23 cellular contexts compared by ENCODE assay signal in genomic region chr5:57845025-57845424, GRCh38.
"Had no signal": no experiment of that assay in that cellular context is flagged by ENCODE, and none has a peak within 500 bp of the region (broad histone marks: within the 10 kb centered on the region; RNA-seq: fewer than 3 reads in every experiment).

No MANE protein-coding gene starts in this region.

- H3K4me3 ChIP-seq: coronary artery, esophagus squamous epithelium, testis, upper lobe of left lung had no signal

- H3K27ac ChIP-seq: coronary artery, esophagus squamous epithelium, neutrophil, parathyroid adenoma, testis, upper lobe of left lung had no signal

- H3K9me3 Mint-ChIP-seq: activated CD4-positive, alpha-beta T cell treated with anti-CD3 and anti-CD28 coated beads, Interleukin-2, amount 10 ng/mL, durations not matched to agents 24 days and 14 days; activated CD8-positive, alpha-beta T cell treated with anti-CD3 and anti-CD28 coated beads for 36 hours; activated T-helper 17 cell treated with anti-CD3 and anti-CD28 coated beads, Interleukin-2, amount 50 U/mL, for 72 hours; central memory CD8-positive, alpha-beta T cell; memory B cell; stimulated activated effector memory CD8-positive, alpha-beta T cell treated with anti-CD3 and anti-CD28 coated beads, Interleukin-12 subunit alpha, Interleukin-12 subunit beta, amount 100 ng/mL, for 72 hours had no signal

- H3K36me3 ChIP-seq: esophagus squamous epithelium, neutrophil, upper lobe of left lung had no signal

- H2AFZ ChIP-seq: parathyroid adenoma had no signal

- H3K9me3 ChIP-seq: esophagus squamous epithelium, neutrophil, testis, upper lobe of left lung had no signal

- H3K27me3 Mint-ChIP-seq: activated CD4-positive, alpha-beta T cell treated with anti-CD3 and anti-CD28 coated beads, Interleukin-2, amount 10 ng/mL, durations not matched to agents 24 days and 14 days; brain; central memory CD8-positive, alpha-beta T cell had no signal

- H3K27ac Mint-ChIP-seq: activated CD4-positive, alpha-beta T cell treated with anti-CD3 and anti-CD28 coated beads, Interleukin-2, amount 10 ng/mL, durations not matched to agents 24 days and 14 days; activated CD8-positive, alpha-beta T cell treated with anti-CD3 and anti-CD28 coated beads for 36 hours; activated T-helper 17 cell treated with anti-CD3 and anti-CD28 coated beads, Interleukin-2, amount 50 U/mL, for 72 hours; brain; memory B cell; naive thymus-derived CD8-positive, alpha-beta T cell; stimulated activated effector memory CD8-positive, alpha-beta T cell treated with anti-CD3 and anti-CD28 coated beads, Interleukin-12 subunit alpha, Interleukin-12 subunit beta, amount 100 ng/mL, for 72 hours had no signal

- H3K79me2 ChIP-seq: parathyroid adenoma had no signal

- H3K4me3 Mint-ChIP-seq: activated CD4-positive, alpha-beta T cell treated with anti-CD3 and anti-CD28 coated beads, Interleukin-2, amount 10 ng/mL, durations not matched to agents 24 days and 14 days; activated CD8-positive, alpha-beta T cell treated with anti-CD3 and anti-CD28 coated beads for 36 hours; activated T-helper 17 cell treated with anti-CD3 and anti-CD28 coated beads, Interleukin-2, amount 50 U/mL, for 72 hours; brain; central memory CD8-positive, alpha-beta T cell; memory B cell; naive thymus-derived CD8-positive, alpha-beta T cell; stimulated activated effector memory CD8-positive, alpha-beta T cell treated with anti-CD3 and anti-CD28 coated beads, Interleukin-12 subunit alpha, Interleukin-12 subunit beta, amount 100 ng/mL, for 72 hours had no signal

- H3K4me1 ChIP-seq: parathyroid adenoma, testis had no signal

- DNase-seq: activated CD4-positive, alpha-beta T cell treated with anti-CD3 and anti-CD28 coated beads, Interleukin-2, amount 10 ng/mL, durations not matched to agents 24 days and 14 days; activated CD8-positive, alpha-beta T cell treated with anti-CD3 and anti-CD28 coated beads for 36 hours; activated naive CD4-positive, alpha-beta T cell treated with Interleukin-2 at 50 U/mL for 16 hours; activated T-cell treated with anti-CD3 and anti-CD28 coated beads, Interleukin-2, amount 50 U/mL, for 1 hour; anterior cingulate cortex; esophagus squamous epithelium; hippocampal formation; islet precursor cell; naive thymus-derived CD8-positive, alpha-beta T cell; stimulated activated CD4-positive, alpha-beta T cell treated with anti-CD3 and anti-CD28 coated beads, Interleukin-4, amount 100 ng/mL, for 24 hours; T-helper 1 cell; T-helper 9 cell; testis had no signal

- ATAC-seq: activated CD8-positive, alpha-beta T cell treated with anti-CD3 and anti-CD28 coated beads for 36 hours; activated T-helper 17 cell treated with anti-CD3 and anti-CD28 coated beads, Interleukin-2, amount 50 U/mL, for 72 hours; naive thymus-derived CD8-positive, alpha-beta T cell; sciatic nerve; stimulated activated effector memory CD8-positive, alpha-beta T cell treated with anti-CD3 and anti-CD28 coated beads, Interleukin-12 subunit alpha, Interleukin-12 subunit beta, amount 100 ng/mL, for 72 hours had no signal

- H3K36me3 Mint-ChIP-seq: brain; memory B cell; naive thymus-derived CD8-positive, alpha-beta T cell; stimulated activated effector memory CD8-positive, alpha-beta T cell treated with anti-CD3 and anti-CD28 coated beads, Interleukin-12 subunit alpha, Interleukin-12 subunit beta, amount 100 ng/mL, for 72 hours had no signal

- H3K27me3 ChIP-seq: esophagus squamous epithelium, neutrophil, testis, upper lobe of left lung had no signal

- H3K4me1 Mint-ChIP-seq: activated CD4-positive, alpha-beta T cell treated with anti-CD3 and anti-CD28 coated beads, Interleukin-2, amount 10 ng/mL, durations not matched to agents 24 days and 14 days; activated T-helper 17 cell treated with anti-CD3 and anti-CD28 coated beads, Interleukin-2, amount 50 U/mL, for 72 hours; central memory CD8-positive, alpha-beta T cell; memory B cell; stimulated activated effector memory CD8-positive, alpha-beta T cell treated with anti-CD3 and anti-CD28 coated beads, Interleukin-12 subunit alpha, Interleukin-12 subunit beta, amount 100 ng/mL, for 72 hours had no signal
